17 cellular contexts compared by ENCODE assay signal in genomic region chr2:205733648-205734047, GRCh38. TPM values are rescaled to one million over a fixed set of nuclear protein-coding genes. Genes with fewer than 3 reads are reported as not detected.
DNase-seq lines count a peak whose midpoint lies in the region; ATAC-seq, FAIRE-seq and TF ChIP-seq lines count a peak whose summit lies in the region.
"Had no signal": no experiment of that assay in that cellular context is flagged by ENCODE, and none has a peak within 500 bp of the region (broad histone marks: within the 10 kb centered on the region; RNA-seq: fewer than 3 reads in every experiment).

No MANE protein-coding gene starts in this region.

- POLR2A ChIA-PET in WTC11 (lab: Charles Lee): interaction anchor here (0.5 to 0.6 kb wide), 2 partner anchors 187 to 265 kb away, joined by 3 read pairs; no protein-coding TSS in a partner anchor

- WGBS in sigmoid colon, 2 donors: 82 to 91% methylated on average over 14 of the region's 14 CpGs

- H3K27ac ChIP-seq in layer of hippocampus (ENCODE audit: low read depth, low read length) (peak overlapping the region; percentile 71), sigmoid colon (peak overlapping the region; percentile 83 to 99 (median 94))
- H3K27ac ChIP-seq: gastrocnemius medialis had no signal

- no peak overlapping the region for H3K4me3 ChIP-seq in sigmoid colon
- H3K4me3 ChIP-seq: gastrocnemius medialis, skin epidermis had no signal

- H3K4me3 Mint-ChIP-seq in WTC11: no peak overlapping the region
- no peak overlapping the region for H3K4me3 Mint-ChIP-seq in activated T-cell treated with anti-CD3 and anti-CD28 coated beads, Interleukin-2, amount 50 U/mL, for 4 hours
- H3K4me3 Mint-ChIP-seq: activated CD8-positive, alpha-beta T cell treated with anti-CD3 and anti-CD28 coated beads for 36 hours; naive thymus-derived CD8-positive, alpha-beta T cell had no signal

- peak; percentile 63 for ATAC-seq in WTC11
- ATAC-seq in activated T-cell treated with anti-CD3 and anti-CD28 coated beads, Interleukin-2, amount 50 U/mL, for 4 hours: no peak
- ATAC-seq: activated CD8-positive, alpha-beta T cell treated with anti-CD3 and anti-CD28 coated beads for 36 hours; naive thymus-derived CD8-positive, alpha-beta T cell had no signal

- peak; percentile 46 for FAIRE-seq in D721Med (lab: Jason Lieb, UNC)

- intact Hi-C loops in sigmoid colon (cut with DNase I): loop anchor here (5.0 kb wide), 1 partner anchor 46 kb away; no protein-coding TSS in a partner anchor

- H3K36me3 ChIP-seq in sigmoid colon: peaks cover 5 to 74% (median 46%) of the 10 kb centered on the region in 4 donors
- H3K36me3 ChIP-seq: gastrocnemius medialis had no signal

- no peaks in the 10 kb centered on the region for H3K27me3 Mint-ChIP-seq in WTC11 (ENCODE audit: low read depth)
- H3K27me3 Mint-ChIP-seq in activated T-cell treated with anti-CD3 and anti-CD28 coated beads, Interleukin-2, amount 50 U/mL, for 4 hours (ENCODE audit: low read depth): peaks cover 2% of the 10 kb centered on the region
- H3K27me3 Mint-ChIP-seq: activated CD8-positive, alpha-beta T cell treated with anti-CD3 and anti-CD28 coated beads for 36 hours had no signal

- no peak for TF ChIP-seq POLR2A in sigmoid colon (IDR thresholded peaks at IDR 0.05)

- H3K27me3 ChIP-seq in layer of hippocampus (ENCODE audit: control insufficient read depth, insufficient read depth, low read length) (no peaks in the 10 kb centered on the region), sigmoid colon (no peaks in the 10 kb centered on the region)
- H3K27me3 ChIP-seq: gastrocnemius medialis had no signal

- no peak for TF ChIP-seq EP300 in sigmoid colon (IDR thresholded peaks at IDR 0.05)

- CTCF ChIA-PET in WTC11 (lab: Charles Lee): interaction anchor here (0.8 to 5.3 kb wide), 3 partner anchors 13 to 192 kb away, joined by 3 to 32 read pairs (median 4); partner anchors contain the start of gene NRP2

- H3K9me3 Mint-ChIP-seq in WTC11: no peaks in the 10 kb centered on the region
- no peaks in the 10 kb centered on the region for H3K9me3 Mint-ChIP-seq in activated T-cell treated with anti-CD3 and anti-CD28 coated beads, Interleukin-2, amount 50 U/mL, for 4 hours
- H3K9me3 Mint-ChIP-seq: activated CD8-positive, alpha-beta T cell treated with anti-CD3 and anti-CD28 coated beads for 36 hours; naive thymus-derived CD8-positive, alpha-beta T cell had no signal

- H3K4me1 Mint-ChIP-seq in WTC11: peaks cover 64% of the 10 kb centered on the region
- H3K4me1 Mint-ChIP-seq in activated T-cell treated with anti-CD3 and anti-CD28 coated beads, Interleukin-2, amount 50 U/mL, for 4 hours (ENCODE audit: low read depth): no peaks in the 10 kb centered on the region
- H3K4me1 Mint-ChIP-seq: naive thymus-derived CD8-positive, alpha-beta T cell had no signal

- peak overlapping the region; percentile 69 for H3K27ac Mint-ChIP-seq in WTC11
- H3K27ac Mint-ChIP-seq: activated CD8-positive, alpha-beta T cell treated with anti-CD3 and anti-CD28 coated beads for 36 hours had no signal

- peaks cover 0 to 94% (median 85%) of the 10 kb centered on the region in 4 donors for H3K4me1 ChIP-seq in sigmoid colon
- H3K4me1 ChIP-seq: gastrocnemius medialis had no signal

- H3K36me3 Mint-ChIP-seq in WTC11: no peaks in the 10 kb centered on the region; the same call in 1 of the 2 replicates
- no peaks in the 10 kb centered on the region for H3K36me3 Mint-ChIP-seq in activated T-cell treated with anti-CD3 and anti-CD28 coated beads, Interleukin-2, amount 50 U/mL, for 4 hours (ENCODE audit: insufficient read depth)
- H3K36me3 Mint-ChIP-seq: naive thymus-derived CD8-positive, alpha-beta T cell had no signal

- DNase-seq in D721Med (ENCODE audit: insufficient read length, low spot score) (peak; percentile 68), WTC11 (ENCODE audit: low spot score) (peak; percentile 25), sigmoid colon (no peak), EL (no peak), germinal center (ENCODE audit: low spot score) (no peak), NCI-H2227 treated with DMSO at 0.1 percent for 48 hours (lab: John Stamatoyannopoulos, UW) (no peak)
- no peak for DNase-seq in activated T-cell treated with anti-CD3 and anti-CD28 coated beads, Interleukin-2, amount 50 U/mL, for 4 hours
- DNase-seq: activated CD8-positive, alpha-beta T cell treated with anti-CD3 and anti-CD28 coated beads for 36 hours; DMS153; effector memory CD4-positive, alpha-beta T cell; gastrocnemius medialis; naive thymus-derived CD8-positive, alpha-beta T cell; NCI-H2029; Right ventricle myocardium superior; T1000 had no signal

- TF ChIP-seq CTCF in D721Med (IDR thresholded peaks at IDR 0.05; ENCODE audit: insufficient read depth, missing control alignments): no peak
- TF ChIP-seq CTCF in WTC11 (IDR thresholded peaks at IDR 0.05): no peak
- no peak for TF ChIP-seq CTCF in sigmoid colon (IDR thresholded peaks at IDR 0.05)

- no peaks in the 10 kb centered on the region for H3K9me3 ChIP-seq in sigmoid colon
- H3K9me3 ChIP-seq: gastrocnemius medialis had no signal

TF ChIP-seq in WTC11, 78 proteins besides CTCF, POLR2A, EP300 and RAD21:
- peak; percentile 87; the same call in 1 of the 2 replicates for TF ChIP-seq ZNF263 (CRISPR knock-in tag; IDR thresholded peaks at IDR 0.05; ENCODE audit: low read depth)
- no peak for TF ChIP-seq ZNF532 (CRISPR knock-in tag; IDR thresholded peaks at IDR 0.05; ENCODE audit: borderline replicate concordance)
- TF ChIP-seq OVOL2 (CRISPR knock-in tag; IDR thresholded peaks at IDR 0.05; ENCODE audit: borderline replicate concordance): no peak
- no peak for TF ChIP-seq CREM (CRISPR knock-in tag; IDR thresholded peaks at IDR 0.05)
- no peak for TF ChIP-seq ELF4 (CRISPR knock-in tag; IDR thresholded peaks at IDR 0.05; ENCODE audit: low read depth)
- no peak for TF ChIP-seq EMX1 (CRISPR knock-in tag; IDR thresholded peaks at IDR 0.05)
- TF ChIP-seq, protein P1, sequence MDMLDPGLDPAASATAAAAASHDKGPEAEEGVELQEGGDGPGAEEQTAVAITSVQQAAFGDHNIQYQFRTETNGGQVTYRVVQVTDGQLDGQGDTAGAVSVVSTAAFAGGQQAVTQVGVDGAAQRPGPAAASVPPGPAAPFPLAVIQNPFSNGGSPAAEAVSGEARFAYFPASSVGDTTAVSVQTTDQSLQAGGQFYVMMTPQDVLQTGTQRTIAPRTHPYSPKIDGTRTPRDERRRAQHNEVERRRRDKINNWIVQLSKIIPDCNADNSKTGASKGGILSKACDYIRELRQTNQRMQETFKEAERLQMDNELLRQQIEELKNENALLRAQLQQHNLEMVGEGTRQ (CRISPR knock-in tag; IDR thresholded peaks at IDR 0.05): no peak
- no peak for TF ChIP-seq HMGA2 (CRISPR knock-in tag; IDR thresholded peaks at IDR 0.05)

RNA-seq across cellular contexts. Expression of gene NRP2, which starts 51.3 kb away (rescaled TPM):
- total RNA-seq in WTC11 (2021): 19.5 to 41.0 TPM (median 19.9 TPM) in 3 replicates
- total RNA-seq in sigmoid colon: 100 to 1,000 TPM; 207 to 348 (median 237) TPM
- polyA plus RNA-seq in sigmoid colon: 10 to 100 TPM in 1 of 3 donors, 1 to 10 TPM in 2; 2.5 to 13.6 (median 7.8) TPM
- total RNA-seq in activated T-cell treated with anti-CD3 and anti-CD28 coated beads, Interleukin-2, amount 50 U/mL, for 4 hours: 1 to 10 TPM; 1.6 to 3.2 (median 1.6) TPM
- polyA plus RNA-seq: naive thymus-derived CD8-positive, alpha-beta T cell had no signal

Comparison
In these comparisons a context has a peak if more than half of its experiments do, and no peak if none do; other contexts are left out.
1. DNase-seq: peak in D721Med (single experiment) and WTC11 (single experiment); none in sigmoid colon (single experiment), EL (single experiment), germinal center (single experiment), activated T-cell treated with anti-CD3 and anti-CD28 coated beads, Interleukin-2, amount 50 U/mL, for 4 hours (single experiment) and NCI-H2227 treated with DMSO at 0.1 percent for 48 hours (single experiment).